ENCODE assay signal across 8 cellular contexts in the genomic region with DNA sequence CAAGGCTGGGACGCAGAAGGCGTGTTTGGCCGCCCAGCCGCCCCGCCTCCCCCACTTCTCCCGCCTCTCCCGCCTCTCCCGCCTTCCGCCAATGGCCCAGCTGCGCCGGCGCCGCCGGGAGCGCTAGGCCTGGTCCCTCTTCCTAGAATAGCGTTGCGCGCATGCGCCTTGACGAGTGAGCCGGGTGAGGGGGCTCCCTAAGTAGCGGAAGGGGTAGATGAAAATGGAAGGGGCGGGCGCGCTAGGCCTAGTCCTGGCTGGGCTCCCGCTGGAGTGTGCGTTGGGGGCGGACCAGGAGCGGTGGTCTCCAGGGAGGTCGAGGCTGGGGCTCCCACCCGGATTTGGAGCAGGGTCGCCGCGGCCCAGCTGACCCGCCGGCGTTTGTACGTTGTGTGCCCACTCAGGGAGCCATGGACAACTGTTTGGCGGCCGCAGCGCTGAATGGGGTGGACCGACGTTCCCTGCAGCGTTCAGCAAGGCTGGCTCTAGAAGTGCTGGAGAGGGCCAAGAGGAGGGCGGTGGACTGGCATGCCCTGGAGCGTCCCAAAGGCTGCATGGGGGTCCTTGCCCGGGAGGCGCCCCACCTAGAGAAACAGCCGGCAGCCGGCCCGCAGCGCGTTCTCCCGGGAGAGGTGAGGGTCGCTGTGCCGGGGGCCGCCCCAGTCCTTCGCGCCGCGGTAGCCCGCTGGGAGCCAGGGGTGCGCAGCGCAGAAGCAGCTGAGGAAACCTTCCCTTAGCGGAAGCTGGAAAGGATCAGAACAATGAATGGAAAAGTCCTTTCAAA. TPM values are rescaled to one million over a fixed set of nuclear protein-coding genes. Genes with fewer than 3 reads are reported as not detected.
DNase-seq lines count a peak whose midpoint lies in the region; ATAC-seq, FAIRE-seq and TF ChIP-seq lines count a peak whose summit lies in the region.

A gene with protein sequence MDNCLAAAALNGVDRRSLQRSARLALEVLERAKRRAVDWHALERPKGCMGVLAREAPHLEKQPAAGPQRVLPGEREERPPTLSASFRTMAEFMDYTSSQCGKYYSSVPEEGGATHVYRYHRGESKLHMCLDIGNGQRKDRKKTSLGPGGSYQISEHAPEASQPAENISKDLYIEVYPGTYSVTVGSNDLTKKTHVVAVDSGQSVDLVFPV (plus strand): TSS at position 150 of the 784 bp plus-strand sequence. CDS start 261 bp downstream, at position 411.

- H3K27ac Mint-ChIP-seq in WTC11, result peak within 1 kb of the TSS; percentile 68; the same call in 1 of the 2 replicates

- ATAC-seq in GM18870 (IDR thresholded peaks at IDR 0.05; ENCODE audit: unreplicated experiment) (peak; percentile 54), HG03139 (IDR thresholded peaks at IDR 0.05; ENCODE audit: unreplicated experiment) (peak; percentile 68), WTC11 (peak; percentile 92)

- H3K4me1 Mint-ChIP-seq in WTC11, result peaks cover 29% of the 10 kb centered on the region

- H3K27ac ChIP-seq in ACC112 (ENCODE audit: low read depth, low read length) (peak within 1 kb of the TSS; percentile 45), small intestine (ENCODE audit: low read depth in 1 of 2, low read length in 1 of 2) (peak within 1 kb of the TSS; percentile 63 to 96)

- POLR2A ChIA-PET in WTC11 (lab: Charles Lee), result interaction anchor here (0.6 to 2.1 kb wide), 6 partner anchors 26 to 323 kb away, joined by 3 to 6 read pairs (median 4); a partner anchor contains a TSS

- peaks cover 11% of the 10 kb centered on the region for H3K36me3 Mint-ChIP-seq in WTC11

- peak within 1 kb of the TSS; percentile 84 for H3K4me3 Mint-ChIP-seq in WTC11

- H3K79me2 ChIP-seq in ACC112 (ENCODE audit: control insufficient read depth, insufficient read depth, low read length, unreplicated experiment), result peaks cover 26% of the 10 kb centered on the region

- H2AFZ ChIP-seq in ACC112 (ENCODE audit: low read length, unreplicated experiment), result peak within 1 kb of the TSS; percentile 88

- WGBS in small intestine, 3 donors, result 0 to 1% (median 0%) methylated on average over 56 to 65 of the region's 65 CpGs

- H3K27me3 ChIP-seq in ACC112 (ENCODE audit: insufficient read depth, low read length) (no peaks in the 10 kb centered on the region), bronchial epithelial cell (ENCODE audit: control insufficient read depth, insufficient read depth, low read length) (no peaks in the 10 kb centered on the region), small intestine (ENCODE audit: control insufficient read depth in 2 of 2, insufficient read depth in 2 of 2, low read length in 2 of 2) (no peaks in the 10 kb centered on the region)

- CTCF ChIA-PET in WTC11 (lab: Charles Lee), result interaction anchor here (0.6 to 9.1 kb wide), 13 partner anchors 20 to 645 kb away, joined by 3 to 110 read pairs (median 3); a partner anchor contains a TSS

- DNase-seq in NCI-H2227 treated with DMSO at 0.1 percent for 48 hours (lab: John Stamatoyannopoulos, UW) (peak; percentile 98), WTC11 (ENCODE audit: low spot score) (peak; percentile 98), bronchial epithelial cell (ENCODE audit: low read depth) (peak; percentile 78), iPS-NIHi11 (ENCODE audit: low spot score) (peak; percentile 96), small intestine (peak; percentile 92)

- no peaks in the 10 kb centered on the region for H3K9me3 ChIP-seq in small intestine (ENCODE audit: control insufficient read depth, low read depth)

- no peak for FAIRE-seq in bronchial epithelial cell (lab: Jason Lieb, UNC)
- no peak for FAIRE-seq in small intestine (lab: Jason Lieb, UNC)

- peaks cover 28% of the 10 kb centered on the region for H3K27me3 Mint-ChIP-seq in WTC11 (ENCODE audit: low read depth)

- peak within 1 kb of the TSS; percentile 89 for H3K4me3 ChIP-seq in ACC112 (ENCODE audit: low read depth, low read length)
- peak within 1 kb of the TSS; percentile 97 for H3K4me3 ChIP-seq in bronchial epithelial cell (ENCODE audit: low read depth, low read length)
- peak within 1 kb of the TSS; percentile 43 to 90 for H3K4me3 ChIP-seq in small intestine (ENCODE audit: low read depth in 1 of 2, low read length in 2 of 2)

- no peak for TF ChIP-seq CTCF in WTC11 (IDR thresholded peaks at IDR 0.05)
- TF ChIP-seq CTCF in bronchial epithelial cell (IDR thresholded peaks at IDR 0.05; ENCODE audit: insufficient read depth, low read length, severe bottlenecking), result no peak

- no peaks in the 10 kb centered on the region for H3K9me3 Mint-ChIP-seq in WTC11

- H3K36me3 ChIP-seq in ACC112 (ENCODE audit: insufficient read depth, low read length) (peaks cover 4% of the 10 kb centered on the region; the same call in 1 of the 2 replicates), bronchial epithelial cell (ENCODE audit: control insufficient read depth, insufficient read depth, low read length) (no peaks in the 10 kb centered on the region), small intestine (ENCODE audit: control insufficient read depth in 2 of 2, insufficient read depth in 2 of 2, low read length in 2 of 2) (no peaks in the 10 kb centered on the region)

- H3K4me1 ChIP-seq in ACC112 (ENCODE audit: control insufficient read depth, insufficient read depth, low read length, unreplicated experiment) (peaks cover 33% of the 10 kb centered on the region), small intestine (ENCODE audit: control insufficient read depth in 2 of 2, insufficient read depth in 1 of 2, low read depth in 1 of 2, low read length in 1 of 2) (peaks cover 0 to 2% of the 10 kb centered on the region in 2 donors)

TF ChIP-seq in WTC11, 78 proteins besides CTCF, POLR2A, EP300 and RAD21 (continues in another document):
- TF ChIP-seq, protein P1, sequence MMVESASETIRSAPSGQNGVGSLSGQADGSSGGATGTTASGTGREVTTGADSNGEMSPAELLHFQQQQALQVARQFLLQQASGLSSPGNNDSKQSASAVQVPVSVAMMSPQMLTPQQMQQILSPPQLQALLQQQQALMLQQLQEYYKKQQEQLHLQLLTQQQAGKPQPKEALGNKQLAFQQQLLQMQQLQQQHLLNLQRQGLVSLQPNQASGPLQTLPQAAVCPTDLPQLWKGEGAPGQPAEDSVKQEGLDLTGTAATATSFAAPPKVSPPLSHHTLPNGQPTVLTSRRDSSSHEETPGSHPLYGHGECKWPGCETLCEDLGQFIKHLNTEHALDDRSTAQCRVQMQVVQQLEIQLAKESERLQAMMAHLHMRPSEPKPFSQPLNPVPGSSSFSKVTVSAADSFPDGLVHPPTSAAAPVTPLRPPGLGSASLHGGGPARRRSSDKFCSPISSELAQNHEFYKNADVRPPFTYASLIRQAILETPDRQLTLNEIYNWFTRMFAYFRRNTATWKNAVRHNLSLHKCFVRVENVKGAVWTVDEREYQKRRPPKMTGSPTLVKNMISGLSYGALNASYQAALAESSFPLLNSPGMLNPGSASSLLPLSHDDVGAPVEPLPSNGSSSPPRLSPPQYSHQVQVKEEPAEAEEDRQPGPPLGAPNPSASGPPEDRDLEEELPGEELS (CRISPR knock-in tag; IDR thresholded peaks at IDR 0.05), result no peak
- TF ChIP-seq, protein P2, sequence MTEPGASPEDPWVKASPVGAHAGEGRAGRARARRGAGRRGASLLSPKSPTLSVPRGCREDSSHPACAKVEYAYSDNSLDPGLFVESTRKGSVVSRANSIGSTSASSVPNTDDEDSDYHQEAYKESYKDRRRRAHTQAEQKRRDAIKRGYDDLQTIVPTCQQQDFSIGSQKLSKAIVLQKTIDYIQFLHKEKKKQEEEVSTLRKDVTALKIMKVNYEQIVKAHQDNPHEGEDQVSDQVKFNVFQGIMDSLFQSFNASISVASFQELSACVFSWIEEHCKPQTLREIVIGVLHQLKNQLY (CRISPR knock-in tag; IDR thresholded peaks at IDR 0.05), result peak; percentile 61; the same call in 1 of the 2 replicates
- no peak for TF ChIP-seq FOXJ3 (CRISPR knock-in tag; IDR thresholded peaks at IDR 0.05; ENCODE audit: borderline replicate concordance)
- TF ChIP-seq NFE2L1 (CRISPR knock-in tag; IDR thresholded peaks at IDR 0.05), result no peak
- TF ChIP-seq, protein P3, sequence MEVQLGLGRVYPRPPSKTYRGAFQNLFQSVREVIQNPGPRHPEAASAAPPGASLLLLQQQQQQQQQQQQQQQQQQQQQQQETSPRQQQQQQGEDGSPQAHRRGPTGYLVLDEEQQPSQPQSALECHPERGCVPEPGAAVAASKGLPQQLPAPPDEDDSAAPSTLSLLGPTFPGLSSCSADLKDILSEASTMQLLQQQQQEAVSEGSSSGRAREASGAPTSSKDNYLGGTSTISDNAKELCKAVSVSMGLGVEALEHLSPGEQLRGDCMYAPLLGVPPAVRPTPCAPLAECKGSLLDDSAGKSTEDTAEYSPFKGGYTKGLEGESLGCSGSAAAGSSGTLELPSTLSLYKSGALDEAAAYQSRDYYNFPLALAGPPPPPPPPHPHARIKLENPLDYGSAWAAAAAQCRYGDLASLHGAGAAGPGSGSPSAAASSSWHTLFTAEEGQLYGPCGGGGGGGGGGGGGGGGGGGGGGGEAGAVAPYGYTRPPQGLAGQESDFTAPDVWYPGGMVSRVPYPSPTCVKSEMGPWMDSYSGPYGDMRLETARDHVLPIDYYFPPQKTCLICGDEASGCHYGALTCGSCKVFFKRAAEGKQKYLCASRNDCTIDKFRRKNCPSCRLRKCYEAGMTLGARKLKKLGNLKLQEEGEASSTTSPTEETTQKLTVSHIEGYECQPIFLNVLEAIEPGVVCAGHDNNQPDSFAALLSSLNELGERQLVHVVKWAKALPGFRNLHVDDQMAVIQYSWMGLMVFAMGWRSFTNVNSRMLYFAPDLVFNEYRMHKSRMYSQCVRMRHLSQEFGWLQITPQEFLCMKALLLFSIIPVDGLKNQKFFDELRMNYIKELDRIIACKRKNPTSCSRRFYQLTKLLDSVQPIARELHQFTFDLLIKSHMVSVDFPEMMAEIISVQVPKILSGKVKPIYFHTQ (CRISPR knock-in tag; IDR thresholded peaks at IDR 0.05), result no peak
- no peak for TF ChIP-seq GTF2I (CRISPR knock-in tag; conservative IDR thresholded peaks at IDR 0.05)
- TF ChIP-seq, protein P4, sequence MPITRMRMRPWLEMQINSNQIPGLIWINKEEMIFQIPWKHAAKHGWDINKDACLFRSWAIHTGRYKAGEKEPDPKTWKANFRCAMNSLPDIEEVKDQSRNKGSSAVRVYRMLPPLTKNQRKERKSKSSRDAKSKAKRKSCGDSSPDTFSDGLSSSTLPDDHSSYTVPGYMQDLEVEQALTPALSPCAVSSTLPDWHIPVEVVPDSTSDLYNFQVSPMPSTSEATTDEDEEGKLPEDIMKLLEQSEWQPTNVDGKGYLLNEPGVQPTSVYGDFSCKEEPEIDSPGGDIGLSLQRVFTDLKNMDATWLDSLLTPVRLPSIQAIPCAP (CRISPR knock-in tag; IDR thresholded peaks at IDR 0.05), result no peak
- no peak for TF ChIP-seq TCF7 (CRISPR knock-in tag; IDR thresholded peaks at IDR 0.05; ENCODE audit: low read depth)

RNA-seq across cellular contexts. Expression of the gene that starts here (rescaled TPM):
- total RNA-seq in WTC11 (2021) (21.1 to 26.0 TPM (median 22.0 TPM) in 3 replicates), bronchial epithelial cell (35.8 and 36.3 TPM in 2 replicates)
- polyA plus RNA-seq in small intestine, result 10 to 100 TPM; 11.6 to 24.4 (median 16.2) TPM

Comparison
In these comparisons a context has a peak if more than half of its experiments do, and no peak if none do; other contexts are left out.
1. Peak in every context shown above with its lines: DNase-seq, ATAC-seq, H3K4me3 ChIP-seq and H3K27ac ChIP-seq.